ENCODE assay signal across 12 cellular contexts in genomic region chr11:110148775-110149744, GRCh38. TPM values are rescaled to one million over a fixed set of nuclear protein-coding genes. Genes with fewer than 3 reads are reported as not detected.
A peak's percentile ranks its signal among the peaks of the same experiment; 100 is the strongest.
DNase-seq lines count a peak whose midpoint lies in the region; ATAC-seq, FAIRE-seq and TF ChIP-seq lines count a peak whose summit lies in the region.
"Had no signal": no experiment of that assay in that cellular context is flagged by ENCODE, and none has a peak within 500 bp of the region (broad histone marks: within the 10 kb centered on the region; RNA-seq: fewer than 3 reads in every experiment).

No MANE protein-coding gene starts in this region.

- no peaks in the 10 kb centered on the region for H4K20me1 ChIP-seq in K562 (replicated peaks; ENCODE audit: control insufficient read depth, insufficient read depth, low read length)

- no peak overlapping the region for H2AFZ ChIP-seq in K562 (ENCODE audit: low read depth, low read length)

- 17% methylated on average over 9 of the region's 9 CpGs for WGBS in K562 (ENCODE audit: insufficient coverage, low coverage, missing lambda C conversion rate)
- 77 to 86% methylated on average over 3 of the region's 9 CpGs for WGBS in mesodermal cell (ENCODE audit: insufficient coverage in 2 of 2), 2 experiments

- H3K27ac Mint-ChIP-seq in WTC11: no peak overlapping the region

- TF ChIP-seq RAD21 in K562 (CRISPR knock-in tag; conservative IDR thresholded peaks at IDR 0.05 in 1 of 2, IDR thresholded peaks at IDR 0.05 in 1 of 2): no peak; a peak in 1 of 4 replicates

- H3K4me3 ChIP-seq in K562 (no peak overlapping the region), mesodermal cell (ENCODE audit: extremely low read depth, insufficient read depth, low read length, poor library complexity, severe bottlenecking) (no peak overlapping the region)
- H3K4me3 ChIP-seq: thyroid gland had no signal

- TF ChIP-seq EP300 in K562 (IDR thresholded peaks at IDR 0.05; ENCODE audit: low read length): peak; percentile 88

- no peaks in the 10 kb centered on the region for H3K27me3 Mint-ChIP-seq in WTC11 (ENCODE audit: low read depth)

- TF ChIP-seq POLR2A in GM12891 (IDR thresholded peaks at IDR 0.05; ENCODE audit: low read depth, low read length) (no peak), K562 (conservative IDR thresholded peaks at IDR 0.05) (no peak)

- POLR2A ChIA-PET in K562 (lab: Yijun Ruan, JAX) (interaction anchor here (0.8 to 1.9 kb wide), 3 partner anchors 9 to 15 kb away, joined by 3 to 7 read pairs (median 3); no protein-coding TSS in a partner anchor), WTC11 (lab: Charles Lee) (no interaction called here)

- peak overlapping the region; percentile 25; the same call in 1 of the 3 replicates for H3K27ac ChIP-seq in K562 (ENCODE audit: extremely low read depth, low read depth, low read length)
- peak overlapping the region; percentile 5 for H3K27ac ChIP-seq in mesodermal cell (ENCODE audit: low read depth, low read length, severe bottlenecking)
- H3K27ac ChIP-seq: thyroid gland had no signal

- H3K9me3 Mint-ChIP-seq in WTC11: 0 out of 2 replicates have a peak, but pooled peaks cover 2% of the 10 kb centered on the region

- no peaks in the 10 kb centered on the region for H3K36me3 ChIP-seq in K562 (ENCODE audit: control insufficient read depth, insufficient read depth, low read length)
- H3K36me3 ChIP-seq in mesodermal cell (ENCODE audit: control insufficient read depth, insufficient read depth, low read length): no peaks in the 10 kb centered on the region
- H3K36me3 ChIP-seq: thyroid gland had no signal

- in situ Hi-C loops in K562 (cut with MboI): no loop called here

- H3K27me3 ChIP-seq in K562 (ENCODE audit: control insufficient read depth in 2 of 2, insufficient read depth in 2 of 2, low read length in 2 of 2): no peaks in the 10 kb centered on the region
- H3K27me3 ChIP-seq: thyroid gland had no signal

- ATAC-seq in HG03442 (IDR thresholded peaks at IDR 0.05; ENCODE audit: unreplicated experiment): peak; percentile 44
- ATAC-seq in K562: peak; percentile 76
- no peak for ATAC-seq in WTC11

- H3K4me3 Mint-ChIP-seq in WTC11: no peak overlapping the region

- H3K36me3 Mint-ChIP-seq in WTC11: no peaks in the 10 kb centered on the region

- FAIRE-seq in GM12891 (lab: Jason Lieb, UNC) (peak; percentile 72), K562 (lab: Jason Lieb, UNC) (peak; percentile 56)
- FAIRE-seq: small intestine had no signal

- CTCF ChIA-PET in K562 (lab: Yijun Ruan, JAX; ENCODE audit: low intra/inter-chr PET ratio) (no interaction called here), WTC11 (lab: Charles Lee) (no interaction called here)

- intact Hi-C loops in K562 (cut with micrococcal nuclease): no loop called here

- BruUV-seq in K562 (replicated peaks; lab: Mats Ljungman, UMichigan): no TSS peak

- no peak overlapping the region for H3K4me2 ChIP-seq in K562 (ENCODE audit: insufficient read depth, low read length)

- H3K4me1 Mint-ChIP-seq in WTC11: peaks cover 6% of the 10 kb centered on the region; the same call in 1 of the 2 replicates

- H3K9me1 ChIP-seq in K562 (ENCODE audit: control insufficient read depth, insufficient read depth, low read length): no peaks in the 10 kb centered on the region

- H3K9ac ChIP-seq in K562 (ENCODE audit: insufficient read depth in 1 of 2, low read depth in 2 of 2, low read length in 2 of 2): no peak overlapping the region

- H3K9me3 ChIP-seq in K562 (replicated peaks; ENCODE audit: control insufficient read depth, insufficient read depth, low read depth, low read length): no peaks in the 10 kb centered on the region
- no peaks in the 10 kb centered on the region for H3K9me3 ChIP-seq in mesodermal cell (ENCODE audit: control insufficient read depth, low read length)
- H3K9me3 ChIP-seq: thyroid gland had no signal

- H3K79me2 ChIP-seq in K562 (ENCODE audit: control insufficient read depth, insufficient read depth, low read length): peaks cover 2% of the 10 kb centered on the region; the same call in 1 of the 3 replicates

- DNase-seq in GM12891 (ENCODE audit: insufficient read length, low spot score): no peak
- peak; percentile 14 to 58 (median 29) for DNase-seq in K562 (ENCODE audit: extremely low read depth in 1 of 4, low spot score in 3 of 4)
- no peak for DNase-seq in iPS-NIHi11 (ENCODE audit: low spot score)
- no peak for DNase-seq in activated CD4-positive, alpha-beta T cell treated with anti-CD3 and anti-CD28 coated beads, Interleukin-2, amount 50 U/mL, for 1 hour
- DNase-seq in WTC11 (ENCODE audit: low spot score): no peak
- DNase-seq in cerebellar nuclear complex (lab: John Stamatoyannopoulos, UW): no peak
- DNase-seq: activated gamma-delta T cell treated with Interleukin-2 at 50 U/mL for 16 hours, SIG-M5, small intestine, thyroid gland had no signal

- H3K4me1 ChIP-seq in K562 (replicated peaks in 1 of 2; ENCODE audit: control insufficient read depth in 2 of 2, insufficient read depth in 2 of 2, low read length in 2 of 2): peaks cover 0 to 2% of the 10 kb centered on the region in 2 experiments; a peak in 3 of 5 replicates
- H3K4me1 ChIP-seq in mesodermal cell (ENCODE audit: control insufficient read depth, insufficient read depth, low read length, poor library complexity, severe bottlenecking): peaks cover 11% of the 10 kb centered on the region

- TF ChIP-seq CTCF in K562 (IDR thresholded peaks at IDR 0.05 in 2 of 3, conservative IDR thresholded peaks at IDR 0.05 in 1 of 3; ENCODE audit: insufficient read depth in 2 of 3, low read depth in 1 of 3, low read length in 3 of 3): no peak
- no peak for TF ChIP-seq CTCF in WTC11 (IDR thresholded peaks at IDR 0.05)

TF ChIP-seq in GM12891, 5 proteins besides CTCF, POLR2A, EP300 and RAD21:
- no peak for TF ChIP-seq POU2F2 (IDR thresholded peaks at IDR 0.05; ENCODE audit: low read depth, low read length)
- no peak for TF ChIP-seq PAX5 (IDR thresholded peaks at IDR 0.05; ENCODE audit: insufficient read depth, low read length, severe bottlenecking)
- no peak for TF ChIP-seq SPI1 (IDR thresholded peaks at IDR 0.05; ENCODE audit: low read depth, low read length)
- TF ChIP-seq POLR2AphosphoS5 (IDR thresholded peaks at IDR 0.05; ENCODE audit: low read depth, low read length): no peak
- no peak for TF ChIP-seq TAF1 (IDR thresholded peaks at IDR 0.05; ENCODE audit: low read depth, low read length)

TF ChIP-seq in K562, 482 proteins besides CTCF, POLR2A, EP300 and RAD21 (continues in another document):
- TF ChIP-seq ZNF583 (CRISPR knock-in tag; IDR thresholded peaks at IDR 0.05) (no peak), NFRKB (IDR thresholded peaks at IDR 0.05; ENCODE audit: low read depth) (no peak), ZNF175 (CRISPR knock-in tag; IDR thresholded peaks at IDR 0.05; ENCODE audit: low read depth) (no peak), ZNF239 (CRISPR knock-in tag; IDR thresholded peaks at IDR 0.05) (no peak), SNAPC5 (CRISPR knock-in tag; IDR thresholded peaks at IDR 0.05) (no peak)

TF ChIP-seq in WTC11, 78 proteins besides CTCF, POLR2A, EP300 and RAD21 (continues in another document):
- TF ChIP-seq JUN (CRISPR knock-in tag; IDR thresholded peaks at IDR 0.05) (no peak), ELF4 (CRISPR knock-in tag; IDR thresholded peaks at IDR 0.05; ENCODE audit: low read depth) (no peak), ZNF219 (CRISPR knock-in tag; IDR thresholded peaks at IDR 0.05; ENCODE audit: borderline replicate concordance) (no peak), TCF7 (CRISPR knock-in tag; IDR thresholded peaks at IDR 0.05; ENCODE audit: low read depth) (no peak), NFE2L1 (CRISPR knock-in tag; IDR thresholded peaks at IDR 0.05) (no peak), ERG (CRISPR knock-in tag; IDR thresholded peaks at IDR 0.05) (no peak), ZNF416 (CRISPR knock-in tag; IDR thresholded peaks at IDR 0.05) (no peak)
- TF ChIP-seq, protein P1, sequence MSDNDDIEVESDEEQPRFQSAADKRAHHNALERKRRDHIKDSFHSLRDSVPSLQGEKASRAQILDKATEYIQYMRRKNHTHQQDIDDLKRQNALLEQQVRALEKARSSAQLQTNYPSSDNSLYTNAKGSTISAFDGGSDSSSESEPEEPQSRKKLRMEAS (CRISPR knock-in tag; IDR thresholded peaks at IDR 0.05): no peak

RNA-seq across cellular contexts. Expression of gene ZC3H12C, which starts 55.9 kb away (rescaled TPM):
- polyA plus RNA-seq in GM12891 (2012; ENCODE audit: low read depth, missing spikeins): 6.0 TPM
- total RNA-seq in K562 (2011; cell fraction: chromatin; rRNA removed; ENCODE audit: low replicate concordance): 7.3 and 12.7 TPM in 2 replicates
- total RNA-seq in K562 (2011; cell fraction: nucleolus; rRNA removed): 2.0 and 2.1 TPM in 2 replicates
- 3.4 and 7.3 TPM in 2 replicates for total RNA-seq in K562 (2011; cell fraction: nucleoplasm; rRNA removed)
- total RNA-seq in K562 (2014; rRNA removed) (1.8 and 2.0 TPM in 2 replicates), K562 (2014; rRNA removed; fragmentation: Illumina TruSeq; extraction: Trizol) (3.7 and 4.5 TPM in 2 replicates), K562 (2015; rRNA removed; fragmentation: Illumina TruSeq; extraction: Trizol) (3.9 and 5.0 TPM in 2 replicates), K562 (2021) (3.9 and 4.7 TPM in 2 replicates), WTC11 (2021) (2.4 to 3.1 TPM (median 2.8 TPM) in 3 replicates)
- polyA plus RNA-seq in K562 (2011; rRNA removed) (4.3 and 5.9 TPM in 2 replicates), K562 (2014; fragmentation: Illumina TruSeq; extraction: Trizol) (2.8 and 3.3 TPM in 2 replicates), K562 (2014; fragmentation: Nextera tagmentation; extraction: Ambion mirVana) (under 1 TPM; 0.56 to 0.69 TPM), K562 (2014; rRNA removed) (1.7 and 2.2 TPM in 2 replicates)
- 2.2 and 2.9 TPM in 2 replicates for polyA plus RNA-seq in K562 (2011; cell fraction: cytosol; rRNA removed)
- 7.3 and 12.4 TPM in 2 replicates for polyA plus RNA-seq in K562 (2011; cell fraction: nucleus; rRNA removed)
- 1.7 and 2.4 TPM in 2 replicates for polyA plus RNA-seq in K562 (2012)
- 10.5 and 13.5 TPM in 2 replicates for polyA minus RNA-seq in K562 (2011; rRNA and poly(A)+ RNA removed)
- 2.6 and 3.7 TPM in 2 replicates for polyA minus RNA-seq in K562 (2011; cell fraction: cytosol; rRNA and poly(A)+ RNA removed)
- 5.9 and 6.7 TPM in 2 replicates for polyA minus RNA-seq in K562 (2011; cell fraction: nucleus; rRNA and poly(A)+ RNA removed)
- polyA plus RNA-seq in mesodermal cell (2013, experiment 1 of 2): 2.9 TPM
- polyA plus RNA-seq in mesodermal cell (2013, experiment 2 of 2): 2.6 TPM

Comparison
In these comparisons a context has a peak if more than half of its experiments do, and no peak if none do; other contexts are left out.
1. DNase-seq: peak in K562 (4 of 4); none in GM12891 (single experiment), iPS-NIHi11 (single experiment), activated CD4-positive, alpha-beta T cell treated with anti-CD3 and anti-CD28 coated beads, Interleukin-2, amount 50 U/mL, for 1 hour (single experiment), WTC11 (single experiment) and cerebellar nuclear complex (0 of 2).